Comparison of ENCODE assay signal across 11 cellular contexts in genomic region chr7:126574276-126574675, GRCh38.
DNase-seq lines count a peak whose midpoint lies in the region; ATAC-seq and TF ChIP-seq lines count a peak whose summit lies in the region.
"Had no signal": no experiment of that assay in that cellular context is flagged by ENCODE, and none has a peak within 500 bp of the region (broad histone marks: within the 10 kb centered on the region; RNA-seq: fewer than 3 reads in every experiment).

No MANE protein-coding gene starts in this region.

- ATAC-seq in omental fat pad (ENCODE audit: low FRiP score): peak; percentile 92
- ATAC-seq in HG03196 (IDR thresholded peaks at IDR 0.05; ENCODE audit: unreplicated experiment): no peak
- no peak for ATAC-seq in activated CD8-positive, alpha-beta memory T cell treated with anti-CD3 and anti-CD28 coated beads, Interleukin-2, amount 10 ng/mL, durations not matched to agents 7 days and 5 days
- no peak for ATAC-seq in Right ventricle myocardium superior (ENCODE audit: poor library complexity)

- H3K4me3 Mint-ChIP-seq in activated CD8-positive, alpha-beta memory T cell treated with anti-CD3 and anti-CD28 coated beads, Interleukin-2, amount 10 ng/mL, durations not matched to agents 7 days and 5 days: no peak overlapping the region
- H3K4me3 Mint-ChIP-seq: activated CD4-positive, alpha-beta memory T cell treated with anti-CD3 and anti-CD28 coated beads for 36 hours had no signal

- peaks cover 7% of the 10 kb centered on the region for H3K9me3 Mint-ChIP-seq in activated CD8-positive, alpha-beta memory T cell treated with anti-CD3 and anti-CD28 coated beads, Interleukin-2, amount 10 ng/mL, durations not matched to agents 7 days and 5 days (ENCODE audit: low read depth)
- H3K9me3 Mint-ChIP-seq: activated CD4-positive, alpha-beta memory T cell treated with anti-CD3 and anti-CD28 coated beads for 36 hours had no signal

- TF ChIP-seq CTCF in epithelial cell of proximal tubule (conservative IDR thresholded peaks at IDR 0.05; ENCODE audit: low read depth, low read length) (no peak), omental fat pad (IDR thresholded peaks at IDR 0.05) (no peak)

- H3K27me3 Mint-ChIP-seq in activated CD8-positive, alpha-beta memory T cell treated with anti-CD3 and anti-CD28 coated beads, Interleukin-2, amount 10 ng/mL, durations not matched to agents 7 days and 5 days: no peaks in the 10 kb centered on the region
- H3K27me3 Mint-ChIP-seq: activated CD4-positive, alpha-beta memory T cell treated with anti-CD3 and anti-CD28 coated beads for 36 hours had no signal

- no peaks in the 10 kb centered on the region for H3K36me3 Mint-ChIP-seq in activated CD8-positive, alpha-beta memory T cell treated with anti-CD3 and anti-CD28 coated beads, Interleukin-2, amount 10 ng/mL, durations not matched to agents 7 days and 5 days
- H3K36me3 Mint-ChIP-seq: activated CD4-positive, alpha-beta memory T cell treated with anti-CD3 and anti-CD28 coated beads for 36 hours had no signal

- CTCF ChIA-PET in activated CD8-positive, alpha-beta memory T cell treated with anti-CD3 and anti-CD28 coated beads, Interleukin-2, amount 10 ng/mL, durations not matched to agents 7 days and 5 days (lab: Charles Lee): no interaction called here

- no peaks in the 10 kb centered on the region for H3K4me1 Mint-ChIP-seq in activated CD8-positive, alpha-beta memory T cell treated with anti-CD3 and anti-CD28 coated beads, Interleukin-2, amount 10 ng/mL, durations not matched to agents 7 days and 5 days

- H3K4me3 ChIP-seq in epithelial cell of proximal tubule (ENCODE audit: low read depth, low read length): no peak overlapping the region

- intact Hi-C loops in Right ventricle myocardium superior (cut with DNase I): no loop called here

- DNase-seq in GM04504 (ENCODE audit: low read depth) (peak; percentile 24), RKO (ENCODE audit: low spot score) (peak; percentile 71), epithelial cell of proximal tubule (ENCODE audit: low read depth) (peak; percentile 38), omental fat pad (ENCODE audit: low spot score) (no peak), SHP77 treated with DMSO at 0.1 percent for 48 hours (lab: John Stamatoyannopoulos, UW) (no peak), Right ventricle myocardium superior (no peak)
- DNase-seq in activated CD8-positive, alpha-beta memory T cell treated with anti-CD3 and anti-CD28 coated beads, Interleukin-2, amount 10 ng/mL, durations not matched to agents 7 days and 5 days: no peak
- DNase-seq: activated CD4-positive, alpha-beta memory T cell treated with anti-CD3 and anti-CD28 coated beads for 36 hours; stimulated activated CD4-positive, alpha-beta T cell treated with anti-CD3 and anti-CD28 coated beads, Interleukin-2, amount 100 ng/mL, for 48 hours; T1000 had no signal

- H3K27ac Mint-ChIP-seq in activated CD8-positive, alpha-beta memory T cell treated with anti-CD3 and anti-CD28 coated beads, Interleukin-2, amount 10 ng/mL, durations not matched to agents 7 days and 5 days: no peak overlapping the region
- H3K27ac Mint-ChIP-seq: activated CD4-positive, alpha-beta memory T cell treated with anti-CD3 and anti-CD28 coated beads for 36 hours had no signal

Comparison
In these comparisons a context has a peak if more than half of its experiments do, and no peak if none do; other contexts are left out.
1. DNase-seq: peak in GM04504 (single experiment), RKO (single experiment) and epithelial cell of proximal tubule (single experiment); none in omental fat pad (single experiment), SHP77 treated with DMSO at 0.1 percent for 48 hours (single experiment), activated CD8-positive, alpha-beta memory T cell treated with anti-CD3 and anti-CD28 coated beads, Interleukin-2, amount 10 ng/mL, durations not matched to agents 7 days and 5 days (single experiment) and Right ventricle myocardium superior (single experiment).